18 cellular contexts compared by ENCODE assay signal in genomic region chr9:137499858-137500661, GRCh38. TPM values are rescaled to one million over a fixed set of nuclear protein-coding genes. Genes with fewer than 3 reads are reported as not detected.
A peak's percentile ranks its signal among the peaks of the same experiment; 100 is the strongest.
DNase-seq lines count a peak whose midpoint lies in the region; ATAC-seq and TF ChIP-seq lines count a peak whose summit lies in the region.
"Had no signal": no experiment of that assay in that cellular context is flagged by ENCODE, and none has a peak within 500 bp of the region (broad histone marks: within the 10 kb centered on the region; RNA-seq: fewer than 3 reads in every experiment).

No MANE protein-coding gene starts in this region.

- H3K4me2 ChIP-seq in BLaER1 = peak overlapping the region; percentile 24; the same call in 1 of the 2 replicates

- DNase-seq in SJCRH30 (peak; percentile 84 to 85), endodermal cell (peak; percentile 42), progenitor cell of endocrine pancreas (ENCODE audit: low spot score, unreplicated experiment) (no peak), HT-29 (ENCODE audit: low spot score) (no peak), NCI-H2196 (lab: John Stamatoyannopoulos, UW; ENCODE audit: unreplicated experiment) (no peak)
- DNase-seq: 8988T; AML-193; C1 segment of cervical spinal cord; CD4-positive, alpha-beta T cell; DMS79 had no signal

- WGBS in endodermal cell (ENCODE audit: insufficient coverage in 1 of 2, insufficient read length in 1 of 2), 2 experiments = 92 to 93% methylated on average over 25 to 36 of the region's 36 CpGs

- H3K27ac ChIP-seq in BLaER1 = no peak overlapping the region
- H3K27ac ChIP-seq in SJCRH30 = peak overlapping the region; percentile 43
- H3K27ac ChIP-seq in endodermal cell (ENCODE audit: low read depth, low read length) = peak overlapping the region; percentile 11

- H3K36me3 Mint-ChIP-seq in endodermal cell (ENCODE audit: low read depth) (no peaks in the 10 kb centered on the region), progenitor cell of endocrine pancreas (ENCODE audit: insufficient read depth) (peaks cover 2% of the 10 kb centered on the region)

- H3K9me3 ChIP-seq in BLaER1 = no peaks in the 10 kb centered on the region
- no peaks in the 10 kb centered on the region for H3K9me3 ChIP-seq in SJCRH30 (replicated peaks)
- H3K9me3 ChIP-seq in endodermal cell (ENCODE audit: control insufficient read depth, low read length) = no peaks in the 10 kb centered on the region

- H3K27me3 Mint-ChIP-seq in endodermal cell (ENCODE audit: insufficient read depth) (peaks cover 3% of the 10 kb centered on the region), progenitor cell of endocrine pancreas (no peaks in the 10 kb centered on the region)
- H3K27me3 Mint-ChIP-seq: CD4-positive, alpha-beta T cell; IgD-negative memory B cell had no signal

- ATAC-seq in GM18873 (IDR thresholded peaks at IDR 0.05; ENCODE audit: low FRiP score, unreplicated experiment) (no peak), HG02678 (IDR thresholded peaks at IDR 0.05; ENCODE audit: unreplicated experiment) (no peak)
- ATAC-seq: GM12878, HCT116 had no signal

- H3K27me3 ChIP-seq in BLaER1 (no peaks in the 10 kb centered on the region), SJCRH30 (no peaks in the 10 kb centered on the region), endodermal cell (ENCODE audit: control insufficient read depth, insufficient read depth, low read length, poor library complexity, severe bottlenecking) (no peaks in the 10 kb centered on the region)

- H3K36me3 ChIP-seq in BLaER1 (peaks cover 12% of the 10 kb centered on the region; the same call in 1 of the 2 replicates), SJCRH30 (no peaks in the 10 kb centered on the region), endodermal cell (ENCODE audit: control insufficient read depth, insufficient read depth, low read length) (no peaks in the 10 kb centered on the region)

- H3K4me1 Mint-ChIP-seq in endodermal cell (no peaks in the 10 kb centered on the region), progenitor cell of endocrine pancreas (ENCODE audit: low read depth) (no peaks in the 10 kb centered on the region)

- no peak overlapping the region for H3K4me3 ChIP-seq in BLaER1
- peak overlapping the region; percentile 32 for H3K4me3 ChIP-seq in SJCRH30
- H3K4me3 ChIP-seq in endodermal cell (ENCODE audit: low read length) = no peak overlapping the region
- H3K4me3 ChIP-seq: GM12878 had no signal

- H3K9me3 Mint-ChIP-seq in endodermal cell (peaks cover 16% of the 10 kb centered on the region), progenitor cell of endocrine pancreas (ENCODE audit: low read depth) (peaks cover 3% of the 10 kb centered on the region)
- H3K9me3 Mint-ChIP-seq: CD4-positive, alpha-beta T cell had no signal

- H3K9ac ChIP-seq in BLaER1 (no peak overlapping the region), endodermal cell (ENCODE audit: extremely low read depth, low read length, poor library complexity, severe bottlenecking) (no peak overlapping the region)

- no peaks in the 10 kb centered on the region for H4K20me1 ChIP-seq in BLaER1

- no peak overlapping the region for H3K27ac Mint-ChIP-seq in endodermal cell
- peak overlapping the region; percentile 64 for H3K27ac Mint-ChIP-seq in progenitor cell of endocrine pancreas
- H3K27ac Mint-ChIP-seq: CD4-positive, alpha-beta T cell had no signal

- no peak for TF ChIP-seq CTCF in endodermal cell (conservative IDR thresholded peaks at IDR 0.05)
- TF ChIP-seq CTCF in progenitor cell of endocrine pancreas (IDR thresholded peaks at IDR 0.05; ENCODE audit: unreplicated experiment) = no peak

- peaks cover 16% of the 10 kb centered on the region for H3K4me1 ChIP-seq in BLaER1
- peaks cover 11% of the 10 kb centered on the region; the same call in 1 of the 2 replicates for H3K4me1 ChIP-seq in SJCRH30
- no peaks in the 10 kb centered on the region for H3K4me1 ChIP-seq in endodermal cell (ENCODE audit: control insufficient read depth, insufficient read depth, low read length)

- H3K4me3 Mint-ChIP-seq in endodermal cell (no peak overlapping the region), progenitor cell of endocrine pancreas (ENCODE audit: low read depth) (no peak overlapping the region)
- H3K4me3 Mint-ChIP-seq: CD4-positive, alpha-beta T cell had no signal

RNA-seq across cellular contexts. Expression of gene NSMF, which starts 40.9 kb away (rescaled TPM):
- 35.4 and 40.3 TPM in 2 replicates for total RNA-seq in SJCRH30 (2014; rRNA removed; shearing (Covaris generic))
- 10 to 100 TPM; 58.9 to 66.0 TPM for total RNA-seq in endodermal cell
- polyA plus RNA-seq in endodermal cell (2013, experiment 1 of 2) = 83.1 TPM
- 72.7 TPM for polyA plus RNA-seq in endodermal cell (2013, experiment 2 of 2)
- total RNA-seq in progenitor cell of endocrine pancreas = 57.4 and 59.8 TPM in 2 replicates
- 74.4 and 77.7 TPM in 2 replicates for total RNA-seq in HT-29 (2014; rRNA removed; shearing (Covaris generic))

RNA-seq across cellular contexts. Expression of gene PNPLA7, which starts 50.1 kb away (rescaled TPM):
- 0.14 and 0.43 TPM in 2 replicates for total RNA-seq in SJCRH30 (2014; rRNA removed; shearing (Covaris generic))
- total RNA-seq in endodermal cell (1 to 10 TPM; 2.0 to 2.4 TPM), progenitor cell of endocrine pancreas (7.9 and 8.8 TPM in 2 replicates)
- polyA plus RNA-seq in endodermal cell (2013, experiment 1 of 2) = 1.8 TPM
- 1.4 TPM for polyA plus RNA-seq in endodermal cell (2013, experiment 2 of 2)
- total RNA-seq in HT-29 (2014; rRNA removed; shearing (Covaris generic)) = 0.60 and 0.94 TPM in 2 replicates
- total RNA-seq: G401, H4 had no signal

RNA-seq across cellular contexts. Expression of gene MRPL41, which starts 51.6 kb away (rescaled TPM):
- 12.3 and 15.6 TPM in 2 replicates for total RNA-seq in SJCRH30 (2014; rRNA removed; shearing (Covaris generic))
- 10 to 100 TPM; 43.7 to 49.6 TPM for total RNA-seq in endodermal cell
- polyA plus RNA-seq in endodermal cell (2013, experiment 1 of 2) = 31.6 TPM
- 27.9 TPM for polyA plus RNA-seq in endodermal cell (2013, experiment 2 of 2)
- 27.9 and 30.2 TPM in 2 replicates for total RNA-seq in progenitor cell of endocrine pancreas
- 175 TPM in 2 replicates for total RNA-seq in HT-29 (2014; rRNA removed; shearing (Covaris generic))

RNA-seq across cellular contexts. Expression of gene ENTPD8, which starts 58.9 kb away (rescaled TPM):
- not detected in 2 replicates for total RNA-seq in SJCRH30 (2014; rRNA removed; shearing (Covaris generic))
- under 1 TPM; 0.33 to 0.75 TPM for total RNA-seq in endodermal cell
- 0.25 TPM for polyA plus RNA-seq in endodermal cell (2013, experiment 1 of 2)
- polyA plus RNA-seq in endodermal cell (2013, experiment 2 of 2) = 0.17 TPM
- total RNA-seq in progenitor cell of endocrine pancreas = 2.7 and 3.2 TPM in 2 replicates
- 0.76 and 1.3 TPM in 2 replicates for total RNA-seq in HT-29 (2014; rRNA removed; shearing (Covaris generic))
- total RNA-seq: CD4-positive, alpha-beta T cell; GM12878 had no signal
- polyA plus RNA-seq: GM12878, IgD-negative memory B cell had no signal

Comparison
In these comparisons a context has a peak if more than half of its experiments do, and no peak if none do; other contexts are left out.
1. DNase-seq: peak in SJCRH30 (2 of 2) and endodermal cell (single experiment); none in progenitor cell of endocrine pancreas (single experiment), HT-29 (single experiment) and NCI-H2196 (single experiment).